Comparison of ENCODE assay signal across 1 cellular context in the genomic region with DNA sequence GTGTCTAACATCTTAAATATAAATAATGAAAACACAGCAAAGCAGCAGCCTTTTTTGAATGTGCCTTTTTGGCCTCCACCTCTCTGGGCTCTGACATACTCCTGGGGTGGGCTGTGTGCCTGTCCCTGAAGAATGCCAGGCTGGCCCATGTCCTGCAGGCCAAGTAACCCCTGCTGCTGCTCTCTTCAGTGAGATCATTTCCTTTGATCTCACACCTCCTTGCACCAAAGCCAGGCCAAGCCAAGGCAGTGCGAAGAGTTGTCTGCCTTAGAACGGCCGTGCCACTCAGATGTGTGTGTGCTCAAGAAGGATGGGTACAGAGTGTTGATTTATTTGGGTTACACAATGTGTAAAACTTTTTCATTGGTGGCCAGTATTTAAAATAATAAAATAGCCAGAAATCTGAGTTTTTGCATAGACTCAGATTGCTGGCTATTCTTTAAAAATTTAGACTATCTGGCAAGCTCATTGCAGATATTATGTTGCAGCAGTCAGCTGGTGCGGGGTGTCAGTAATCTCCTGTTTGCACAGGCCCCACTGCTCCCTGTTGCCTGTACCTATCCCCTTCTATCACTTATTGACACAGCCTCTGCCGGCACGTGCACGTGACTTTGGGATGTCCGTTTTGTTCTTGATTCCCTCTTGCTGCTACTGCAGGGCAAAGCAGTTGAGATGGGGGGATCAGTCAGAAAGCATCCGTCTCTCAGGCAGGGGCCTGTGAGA.
TF ChIP-seq lines count a peak whose summit lies in the region.

No MANE protein-coding gene starts in this region.

TF ChIP-seq in H1, 55 proteins besides CTCF, POLR2A, EP300 and RAD21:
- TF ChIP-seq CHD2 (IDR thresholded peaks at IDR 0.05; ENCODE audit: low read length) (no peak), NRF1 (IDR thresholded peaks at IDR 0.05; ENCODE audit: low read depth, low read length) (no peak), CBX8 (IDR thresholded peaks at IDR 0.05; ENCODE audit: borderline replicate concordance, low read depth, low read length) (no peak), FOSL1 (IDR thresholded peaks at IDR 0.05; ENCODE audit: insufficient read depth, low read depth, low read length) (no peak), CBX5 (IDR thresholded peaks at IDR 0.05; ENCODE audit: low read depth, low read length) (no peak), KDM1A (IDR thresholded peaks at IDR 0.05; ENCODE audit: borderline replicate concordance, low read length) (no peak), TBP (IDR thresholded peaks at IDR 0.05; ENCODE audit: low read depth, low read length) (no peak), BRCA1 (IDR thresholded peaks at IDR 0.05; ENCODE audit: low read depth, low read length) (no peak), SAP30 (IDR thresholded peaks at IDR 0.05; ENCODE audit: insufficient read depth, insufficient replicate concordance, low read length) (no peak), HDAC2 (IDR thresholded peaks at IDR 0.05; ENCODE audit: borderline replicate concordance in 1 of 2, low read depth in 2 of 2, low read length in 2 of 2) (no peak), SP1 (IDR thresholded peaks at IDR 0.05; ENCODE audit: low read depth, low read length) (no peak), TAF1 (IDR thresholded peaks at IDR 0.05; ENCODE audit: low read depth, low read length) (no peak), KDM5A (IDR thresholded peaks at IDR 0.05; ENCODE audit: low read length) (no peak), SIX5 (IDR thresholded peaks at IDR 0.05; ENCODE audit: low read depth, low read length) (no peak)
